In the genomic region with DNA sequence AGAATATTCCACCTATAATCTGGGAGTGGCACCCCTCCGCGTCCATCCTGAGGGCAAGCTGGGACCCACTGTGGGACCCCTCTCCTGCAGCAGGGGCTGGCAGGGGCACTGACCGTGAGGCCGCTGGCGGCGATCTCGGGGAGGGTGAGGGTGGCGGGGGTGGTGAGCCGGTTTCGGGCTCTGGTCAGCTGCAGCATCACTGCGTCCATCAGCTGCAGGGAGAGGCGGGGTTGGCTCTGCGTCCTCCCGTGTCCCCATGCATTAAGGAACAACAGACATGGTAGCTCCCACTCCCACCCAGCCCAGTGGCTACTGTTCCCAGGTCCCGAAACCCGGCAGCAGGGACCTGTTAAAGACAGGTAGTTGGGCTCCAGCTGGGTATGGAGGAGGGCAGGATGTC, we compare ENCODE assay signal across 25 cellular contexts. TPM values are rescaled to one million over a fixed set of nuclear protein-coding genes. Genes with fewer than 3 reads are reported as not detected.
"Had no signal": no experiment of that assay in that cellular context is flagged by ENCODE, and none has a peak within 500 bp of the region (broad histone marks: within the 10 kb centered on the region; RNA-seq: fewer than 3 reads in every experiment).

No MANE protein-coding gene starts in this region.

- H3K9me3 ChIP-seq: heart left ventricle, mucosa of descending colon, neutrophil, ovary, right atrium auricular region, sigmoid colon had no signal

- H3K4me3 ChIP-seq: heart left ventricle, mucosa of descending colon, ovary, right atrium auricular region, sigmoid colon, skin epidermis had no signal

- H3K27ac ChIP-seq: heart left ventricle, neutrophil, ovary, right atrium auricular region, sigmoid colon, skin epidermis had no signal

- H3K9me3 Mint-ChIP-seq: nephron progenitor cell had no signal

- DNase-seq: cortex of kidney; effector memory CD4-positive, alpha-beta T cell; hippocampal formation; mammary epithelial cell; nephron progenitor cell; ovary; sigmoid colon; stimulated activated CD4-positive, alpha-beta T cell treated with anti-CD3 and anti-CD28 coated beads, Interleukin-2, amount 100 ng/mL, for 24 hours; stimulated activated CD4-positive, alpha-beta T cell treated with anti-CD3 and anti-CD28 coated beads, Interleukin-4, amount 100 ng/mL, for 4 hours; stimulated activated naive CD4-positive, alpha-beta T cell treated with Interleukin-2 at 50 U/mL for 16 hours; trophoblast cell had no signal

- H3K36me3 ChIP-seq: ovary had no signal

- H3K27ac Mint-ChIP-seq: nephron progenitor cell had no signal

- H3K4me3 Mint-ChIP-seq: nephron progenitor cell had no signal

- ATAC-seq: esophagus mucosa, heart left ventricle, left lobe of liver, mucosa of descending colon had no signal

- H3K27me3 ChIP-seq: heart left ventricle, neutrophil, ovary, right atrium auricular region, sigmoid colon had no signal

RNA-seq across cellular contexts. Expression of gene SMIM22, which starts 3.3 kb away (rescaled TPM):
- total RNA-seq: fibroblast of lung, frontal cortex, glomerular endothelial cell, heart left ventricle, mesenteric fat pad, myocyte, posterior vena cava, right atrium auricular region, sigmoid colon had no signal
- polyA plus RNA-seq: fibroblast of lung, heart left ventricle, ovary had no signal

RNA-seq across cellular contexts. Expression of gene SEPTIN12, which starts 10.3 kb away (rescaled TPM):
- total RNA-seq: esophagus mucosa, fibroblast of lung, frontal cortex, glomerular endothelial cell, left lobe of liver, lower leg skin, mammary epithelial cell, mesenteric fat pad, myocyte, posterior vena cava, right atrium auricular region, sigmoid colon had no signal
- polyA plus RNA-seq: fibroblast of lung, heart left ventricle, mammary epithelial cell, ovary had no signal
